Comparison of ENCODE assay signal across 1 cellular context in the genomic region with DNA sequence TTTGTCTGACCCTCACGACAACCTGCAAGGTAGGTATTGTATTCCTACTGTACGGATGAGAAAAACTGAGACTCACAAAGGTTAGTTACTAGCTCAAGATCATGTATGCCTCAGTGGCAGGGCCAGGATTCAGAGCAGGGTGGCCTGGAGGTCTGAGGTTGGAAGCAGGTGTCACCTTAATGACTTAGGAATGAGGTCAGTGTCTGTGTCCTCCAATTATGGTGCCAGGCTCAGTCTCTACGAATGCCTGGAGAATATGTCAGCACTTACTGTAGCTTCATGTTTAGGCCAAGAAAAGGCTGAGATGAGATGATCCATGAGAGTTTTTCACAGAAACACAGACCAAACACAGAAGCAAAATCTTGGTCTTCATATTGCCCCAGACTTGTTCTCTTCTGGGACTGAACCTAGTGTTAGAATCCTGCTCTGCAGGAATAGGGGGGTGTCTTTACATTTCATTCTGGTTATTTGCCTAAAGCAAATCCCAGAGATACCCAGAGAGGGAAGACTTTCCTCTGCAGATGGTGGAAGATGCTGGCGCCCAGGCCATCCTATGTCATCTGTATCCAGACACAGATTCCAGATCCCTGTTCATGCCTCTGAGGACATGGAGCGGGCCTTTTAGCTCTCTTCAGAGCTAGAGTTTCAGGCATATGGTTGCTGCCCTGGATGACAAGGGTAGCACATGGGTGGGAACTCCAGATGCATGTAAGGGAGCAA.
TF ChIP-seq lines count a peak whose summit lies in the region.

No MANE protein-coding gene starts in this region.

TF ChIP-seq in WTC11, 78 proteins besides CTCF, POLR2A, EP300 and RAD21:
- TF ChIP-seq NFE2L1 (CRISPR knock-in tag; IDR thresholded peaks at IDR 0.05) (no peak), ZBTB43 (CRISPR knock-in tag; IDR thresholded peaks at IDR 0.05) (no peak), TP53 (CRISPR knock-in tag; IDR thresholded peaks at IDR 0.05) (no peak), PREB (CRISPR knock-in tag; IDR thresholded peaks at IDR 0.05; ENCODE audit: borderline replicate concordance) (no peak), ARID4B (CRISPR knock-in tag; IDR thresholded peaks at IDR 0.05; ENCODE audit: borderline replicate concordance) (no peak), ZNF317 (CRISPR knock-in tag; IDR thresholded peaks at IDR 0.05; ENCODE audit: borderline replicate concordance, low read depth) (no peak), ATF6 (CRISPR knock-in tag; IDR thresholded peaks at IDR 0.05) (no peak), ATF3 (CRISPR knock-in tag; conservative IDR thresholded peaks at IDR 0.05) (no peak), HMGXB4 (CRISPR knock-in tag; IDR thresholded peaks at IDR 0.05) (no peak), FOXK1 (CRISPR knock-in tag; IDR thresholded peaks at IDR 0.05) (no peak), ELF4 (CRISPR knock-in tag; IDR thresholded peaks at IDR 0.05; ENCODE audit: low read depth) (no peak), GRHL2 (CRISPR knock-in tag; IDR thresholded peaks at IDR 0.05; ENCODE audit: insufficient replicate concordance, severe bottlenecking) (no peak), ZNF671 (CRISPR knock-in tag; IDR thresholded peaks at IDR 0.05) (no peak)
